Comparison of ENCODE assay signal across 10 cellular contexts in genomic region chr22:37419916-37420655, GRCh38. TPM values are rescaled to one million over a fixed set of nuclear protein-coding genes. Genes with fewer than 3 reads are reported as not detected.
DNase-seq lines count a peak whose midpoint lies in the region; ATAC-seq and TF ChIP-seq lines count a peak whose summit lies in the region.
"Had no signal": no experiment of that assay in that cellular context is flagged by ENCODE, and none has a peak within 500 bp of the region (broad histone marks: within the 10 kb centered on the region; RNA-seq: fewer than 3 reads in every experiment).

No MANE protein-coding gene starts in this region.

- no peaks in the 10 kb centered on the region for H3K36me3 ChIP-seq in osteoblast (ENCODE audit: insufficient read depth, low read length)

- H3K27ac Mint-ChIP-seq in T-helper 17 cell, result no peak overlapping the region

- no peak overlapping the region for H2AFZ ChIP-seq in osteoblast (ENCODE audit: low read length)

- H3K4me1 ChIP-seq in osteoblast (ENCODE audit: insufficient read depth, low read length), result no peaks in the 10 kb centered on the region

- no peak overlapping the region for H3K27ac ChIP-seq in osteoblast (ENCODE audit: low read depth, low read length)
- H3K27ac ChIP-seq: SK-N-MC had no signal

- no peaks in the 10 kb centered on the region for H3K79me2 ChIP-seq in osteoblast (ENCODE audit: insufficient read depth, low read length)

- H3K36me3 Mint-ChIP-seq in T-helper 17 cell (ENCODE audit: low read depth), result peaks cover 9% of the 10 kb centered on the region

- peak; percentile 56 for DNase-seq in ELF-1 (ENCODE audit: low read depth, low spot score)
- no peak for DNase-seq in T-helper 17 cell
- peak; percentile 42 for DNase-seq in epithelial cell of esophagus (ENCODE audit: low read depth)
- peak; percentile 91 for DNase-seq in osteoblast (ENCODE audit: insufficient read length, low spot score, missing footprints)
- DNase-seq in middle frontal gyrus (ENCODE audit: extremely low spot score, low spot score), result no peak
- DNase-seq in H4 (ENCODE audit: low spot score), result no peak
- DNase-seq in hippocampal formation (lab: John Stamatoyannopoulos, UW), result no peak

- no peaks in the 10 kb centered on the region for H4K20me1 ChIP-seq in osteoblast (ENCODE audit: insufficient read depth, low read length)

- H3K4me2 ChIP-seq in osteoblast (ENCODE audit: insufficient read depth, low read length), result peak overlapping the region; percentile 48

- peak overlapping the region; percentile 96 for H3K4me3 Mint-ChIP-seq in T-helper 17 cell

- H3K27me3 Mint-ChIP-seq in T-helper 17 cell, result peaks cover 62% of the 10 kb centered on the region

- ATAC-seq in T-helper 17 cell (peak; percentile 50), GM21723 (IDR thresholded peaks at IDR 0.05; ENCODE audit: unreplicated experiment) (no peak)

- H3K27me3 ChIP-seq in osteoblast (ENCODE audit: insufficient read depth, low read length), result peaks cover 52% of the 10 kb centered on the region

- no peaks in the 10 kb centered on the region for H3K9me3 ChIP-seq in T-helper 17 cell (ENCODE audit: control insufficient read depth, low read length, poor library complexity, severe bottlenecking)
- H3K9me3 ChIP-seq in osteoblast (ENCODE audit: low read depth, low read length), result no peaks in the 10 kb centered on the region

- H3K4me1 Mint-ChIP-seq in T-helper 17 cell, result peaks cover 30% of the 10 kb centered on the region

- TF ChIP-seq CTCF in epithelial cell of esophagus (IDR thresholded peaks at IDR 0.05; ENCODE audit: insufficient read depth, low read depth, low read length, missing control alignments) (no peak), osteoblast (IDR thresholded peaks at IDR 0.05; ENCODE audit: extremely low read depth, low read depth, low read length) (no peak)

- peak overlapping the region; percentile 31 for H3K4me3 ChIP-seq in epithelial cell of esophagus (ENCODE audit: low read length)
- H3K4me3 ChIP-seq in osteoblast (ENCODE audit: insufficient read depth, low read length), result peak overlapping the region; percentile 47
- H3K4me3 ChIP-seq: SK-N-MC had no signal

RNA-seq across cellular contexts. Expression of gene ELFN2, which starts 7.2 kb away (rescaled TPM):
- total RNA-seq in T-helper 17 cell (under 1 TPM; 0.10 to 0.12 TPM), osteoblast (under 0.01 and 0.29 TPM in 2 replicates)
- total RNA-seq in H4 (2014; rRNA removed; shearing (Covaris generic)), result 0.29 and 0.41 TPM in 2 replicates
- total RNA-seq: lung microvascular endothelial cell had no signal

Comparison
In these comparisons a context has a peak if more than half of its experiments do, and no peak if none do; other contexts are left out.
1. DNase-seq: peak in ELF-1 (single experiment), epithelial cell of esophagus (single experiment) and osteoblast (single experiment); none in T-helper 17 cell (0 of 3), middle frontal gyrus (single experiment), H4 (single experiment) and hippocampal formation (0 of 2).